Comparison of ENCODE assay signal across 11 cellular contexts in the genomic region with DNA sequence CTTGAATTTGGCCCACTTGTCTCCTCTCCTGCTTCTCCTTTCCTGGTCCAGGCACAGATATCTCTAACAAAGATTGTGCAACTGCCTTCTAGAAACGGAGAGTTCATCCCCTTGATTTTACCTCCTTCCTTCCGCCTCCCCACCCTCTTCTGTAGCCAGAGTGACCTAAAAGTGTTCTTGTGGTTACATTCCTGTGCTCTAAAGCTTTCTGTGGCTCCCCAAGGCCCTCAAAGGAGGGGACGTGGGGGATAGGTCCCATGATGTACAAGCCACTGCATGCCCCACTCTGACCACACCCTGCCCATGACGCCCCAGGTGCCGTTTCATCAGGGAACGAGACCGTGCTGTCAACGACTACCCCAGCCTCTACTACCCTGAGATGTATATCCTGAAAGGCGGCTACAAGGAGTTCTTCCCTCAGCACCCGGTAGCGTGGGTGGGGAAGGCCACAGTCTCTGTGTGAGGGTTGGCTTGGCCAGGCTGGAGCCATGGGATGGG. TPM values are rescaled to one million over a fixed set of nuclear protein-coding genes. Genes with fewer than 3 reads are reported as not detected.
A peak's percentile ranks its signal among the peaks of the same experiment; 100 is the strongest.
DNase-seq lines count a peak whose midpoint lies in the region; ATAC-seq and TF ChIP-seq lines count a peak whose summit lies in the region.
"Had no signal": no experiment of that assay in that cellular context is flagged by ENCODE, and none has a peak within 500 bp of the region (broad histone marks: within the 10 kb centered on the region; RNA-seq: fewer than 3 reads in every experiment).

No MANE protein-coding gene starts in this region.

- H3K36me3 Mint-ChIP-seq in CD8-positive, alpha-beta T cell, result peaks cover 74% of the 10 kb centered on the region

- no peak overlapping the region for H3K4me3 ChIP-seq in CD8-positive, alpha-beta T cell (ENCODE audit: low read depth, low read length)
- H3K4me3 ChIP-seq in Peyer's patch, result no peak overlapping the region
- H3K4me3 ChIP-seq in skin epidermis, result no peak overlapping the region

- CTCF ChIA-PET in CD8-positive, alpha-beta T cell (lab: Charles Lee), result interaction anchor here (1.0 to 8.5 kb wide), 2 partner anchors 16 to 18 kb away, joined by 4 to 67 read pairs; a partner anchor contains a TSS

- no peaks in the 10 kb centered on the region for H3K27me3 Mint-ChIP-seq in CD8-positive, alpha-beta T cell (ENCODE audit: low read depth)

- H3K4me1 ChIP-seq in CD8-positive, alpha-beta T cell (ENCODE audit: insufficient read depth, low read length), result peaks cover 64% of the 10 kb centered on the region
- peaks cover 14 to 54% (median 19%) of the 10 kb centered on the region in 4 donors for H3K4me1 ChIP-seq in Peyer's patch

- no peak for DNase-seq in CD8-positive, alpha-beta T cell
- no peak for DNase-seq in Peyer's patch
- no peak for DNase-seq in epithelial cell of prostate (ENCODE audit: low read depth, low spot score)
- DNase-seq in ecto neural progenitor cell (ENCODE audit: low spot score), result no peak
- no peak for DNase-seq in left lobe of liver (ENCODE audit: low spot score)
- no peak for DNase-seq in kidney tubule cell (ENCODE audit: low spot score)
- DNase-seq: islet precursor cell; Kasumi-1; OCI-M1; stimulated activated CD8-positive, alpha-beta memory T cell treated with anti-CD3 and anti-CD28 coated beads, Interleukin-4, amount 100 ng/mL, for 48 hours had no signal

- no peak for TF ChIP-seq POLR2A in Peyer's patch (IDR thresholded peaks at IDR 0.05)

- no peaks in the 10 kb centered on the region for H3K9me3 Mint-ChIP-seq in CD8-positive, alpha-beta T cell

- POLR2A ChIA-PET in CD8-positive, alpha-beta T cell (lab: Charles Lee), result interaction anchor here (1.0 to 1.3 kb wide), 2 partner anchors 16 to 26 kb away, joined by 3 to 4 read pairs; a partner anchor contains a TSS

- no peaks in the 10 kb centered on the region for H3K9me3 ChIP-seq in CD8-positive, alpha-beta T cell (ENCODE audit: low read length)
- no peaks in the 10 kb centered on the region for H3K9me3 ChIP-seq in Peyer's patch

- H3K4me3 Mint-ChIP-seq in CD8-positive, alpha-beta T cell, result no peak overlapping the region

- H3K4me1 Mint-ChIP-seq in CD8-positive, alpha-beta T cell (ENCODE audit: low read depth), result peaks cover 71% of the 10 kb centered on the region

- TF ChIP-seq CTCF in CD8-positive, alpha-beta T cell (IDR thresholded peaks at IDR 0.05), result no peak
- no peak for TF ChIP-seq CTCF in Peyer's patch (IDR thresholded peaks at IDR 0.05)

- no peak for ATAC-seq in CD8-positive, alpha-beta T cell
- no peak for ATAC-seq in left lobe of liver

- H3K36me3 ChIP-seq in CD8-positive, alpha-beta T cell (ENCODE audit: insufficient read depth, low read length), result peaks cover 63% of the 10 kb centered on the region
- peaks cover 0 to 52% (median 0%) of the 10 kb centered on the region in 3 donors for H3K36me3 ChIP-seq in Peyer's patch

- no peak overlapping the region for H3K27ac ChIP-seq in CD8-positive, alpha-beta T cell (ENCODE audit: low read depth, low read length)
- H3K27ac ChIP-seq in Peyer's patch, result peak overlapping the region in 3 of 4 donors; percentile 31 to 95 (median 94)
- peak overlapping the region; percentile 98 for H3K27ac ChIP-seq in epithelial cell of prostate
- peak overlapping the region in 15 of 21 experiments; percentile 2 to 97 (median 93) for H3K27ac ChIP-seq in skin epidermis

- H3K27ac Mint-ChIP-seq in CD8-positive, alpha-beta T cell, result peak overlapping the region; percentile 88

- intact Hi-C loops in CD8-positive, alpha-beta T cell (cut with DNase I, micrococcal nuclease), result no loop called here

- H3K27me3 ChIP-seq in CD8-positive, alpha-beta T cell (ENCODE audit: insufficient read depth, low read length), result no peaks in the 10 kb centered on the region
- no peaks in the 10 kb centered on the region for H3K27me3 ChIP-seq in Peyer's patch

RNA-seq across cellular contexts. Expression of a gene that starts 8.2 kb away (rescaled TPM):
- total RNA-seq in CD8-positive, alpha-beta T cell, result 100 to 1,000 TPM; 135 to 140 TPM
- total RNA-seq in Peyer's patch (100 to 1,000 TPM in 1 of 4 donors, 10 to 100 TPM in 3; 14.2 to 202 (median 34.1) TPM), left lobe of liver (12.4 TPM)

RNA-seq across cellular contexts. Expression of a gene that starts 16.0 kb away (rescaled TPM):
- total RNA-seq in CD8-positive, alpha-beta T cell, result 1 to 10 TPM; 5.2 to 6.3 TPM
- 10 to 100 TPM; 11.6 to 26.4 (median 22.5) TPM for total RNA-seq in Peyer's patch
- 9.7 TPM for total RNA-seq in left lobe of liver

RNA-seq across cellular contexts. Expression of a gene that starts 17.8 kb away (rescaled TPM):
- total RNA-seq in CD8-positive, alpha-beta T cell, result 10 to 100 TPM; 23.2 to 24.1 TPM
- 10 to 100 TPM; 39.8 to 61.9 (median 47.0) TPM for total RNA-seq in Peyer's patch
- total RNA-seq in left lobe of liver, result 39.4 TPM

RNA-seq across cellular contexts. Expression of a gene that starts 23.1 kb away (rescaled TPM):
- total RNA-seq in CD8-positive, alpha-beta T cell, result under 1 TPM in 1 of 2 experiments, not detected in 1; 0.16 TPM
- not detected for total RNA-seq in Peyer's patch
- total RNA-seq in left lobe of liver, result 0.10 TPM

RNA-seq across cellular contexts. Expression of a gene that starts 36.8 kb away (rescaled TPM):
- 10 to 100 TPM in 1 of 2 experiments, 1 to 10 TPM in 1; 9.6 to 10.7 TPM for total RNA-seq in CD8-positive, alpha-beta T cell
- 10 to 100 TPM in 2 of 4 donors, 1 to 10 TPM in 2; 7.4 to 13.2 (median 10.2) TPM for total RNA-seq in Peyer's patch
- total RNA-seq in left lobe of liver, result 10.6 TPM
